Comparison of ENCODE assay signal across 18 cellular contexts in the genomic region with DNA sequence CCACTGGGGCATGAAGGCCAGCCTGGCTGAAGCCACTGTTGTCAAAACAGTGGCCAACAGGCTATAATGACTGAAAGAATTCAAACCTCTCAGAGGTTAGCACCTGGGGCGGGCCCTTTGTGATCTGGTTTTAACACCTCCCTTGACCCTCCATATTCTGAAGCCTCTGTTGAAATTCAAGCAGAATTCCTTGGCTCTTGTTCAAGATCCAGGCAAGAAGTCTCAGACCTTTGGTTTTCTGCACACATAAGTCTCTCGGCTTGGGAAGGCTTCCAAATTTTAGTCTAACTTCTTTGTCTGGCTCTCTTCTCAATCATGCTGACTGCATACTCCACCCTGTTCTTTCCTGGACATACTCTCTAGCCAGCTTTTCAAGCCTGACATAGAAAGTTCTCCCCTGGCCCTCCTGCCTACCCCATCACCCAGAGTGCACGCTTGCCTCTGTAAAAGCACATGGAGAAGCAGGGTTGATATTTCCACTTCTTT.
DNase-seq lines count a peak whose midpoint lies in the region; ATAC-seq and TF ChIP-seq lines count a peak whose summit lies in the region.
"Had no signal": no experiment of that assay in that cellular context is flagged by ENCODE, and none has a peak within 500 bp of the region (broad histone marks: within the 10 kb centered on the region; RNA-seq: fewer than 3 reads in every experiment).

No MANE protein-coding gene starts in this region.

- H3K27me3 ChIP-seq in cardiac muscle cell: no peaks in the 10 kb centered on the region
- H3K27me3 ChIP-seq: colonic mucosa, foreskin keratinocyte had no signal

- H3K4me1 ChIP-seq in cardiac muscle cell (ENCODE audit: low read depth): peaks cover 53% of the 10 kb centered on the region
- H3K4me1 ChIP-seq: colonic mucosa, foreskin keratinocyte had no signal

- no peak for DNase-seq in Right ventricle myocardium superior
- DNase-seq in cardiac septum (ENCODE audit: low spot score): no peak
- peak in 1 of 2 donors; percentile 67 for DNase-seq in cardiac muscle cell (ENCODE audit: low read depth in 1 of 2, low spot score in 1 of 2)
- no peak for DNase-seq in mesothelial cell of epicardium (ENCODE audit: low spot score in 2 of 2, unreplicated experiment in 2 of 2)
- DNase-seq in COR-L47 (lab: John Stamatoyannopoulos, UW): no peak
- DNase-seq in DMS114 treated with DMSO at 0.1 percent for 48 hours (lab: John Stamatoyannopoulos, UW; ENCODE audit: unreplicated experiment): no peak
- DNase-seq in head of caudate nucleus: no peak
- DNase-seq in chondrocyte (ENCODE audit: low spot score): no peak
- DNase-seq: ACHN; activated CD4-positive, alpha-beta T cell treated with anti-CD3 and anti-CD28 coated beads, Interleukin-2, amount 10 ng/mL, durations not matched to agents 24 days and 14 days; activated CD8-positive, alpha-beta memory T cell treated with anti-CD3 and anti-CD28 coated beads, Interleukin-2, amount 50 U/mL, for 4 hours; activated gamma-delta T cell treated with Interleukin-2 at 50 U/mL for 16 hours; anterior cingulate cortex; CD4-positive, alpha-beta T cell; colonic mucosa; foreskin keratinocyte; NCI-H226 had no signal

- intact Hi-C loops in Right ventricle myocardium superior (cut with DNase I): no loop called here
- intact Hi-C loops in cardiac septum (cut with DNase I): no loop called here
- intact Hi-C loops in head of caudate nucleus (cut with DNase I): no loop called here

- no peak overlapping the region for H3K4me3 Mint-ChIP-seq in mesothelial cell of epicardium
- no peak overlapping the region for H3K4me3 Mint-ChIP-seq in chondrocyte (ENCODE audit: unreplicated experiment)
- H3K4me3 Mint-ChIP-seq: activated CD4-positive, alpha-beta T cell treated with anti-CD3 and anti-CD28 coated beads, Interleukin-2, amount 10 ng/mL, durations not matched to agents 24 days and 14 days; CD4-positive, alpha-beta T cell had no signal

- ATAC-seq in Right ventricle myocardium superior (ENCODE audit: poor library complexity): peak; percentile 49
- ATAC-seq: foreskin keratinocyte had no signal

- H3K4me1 Mint-ChIP-seq in mesothelial cell of epicardium: peaks cover 46% of the 10 kb centered on the region
- H3K4me1 Mint-ChIP-seq in chondrocyte (ENCODE audit: low read depth): peaks cover 23% of the 10 kb centered on the region

- peak overlapping the region; percentile 92 for H3K27ac ChIP-seq in cardiac muscle cell
- H3K27ac ChIP-seq: colonic mucosa, foreskin keratinocyte, thoracic aorta had no signal

- H3K9me3 Mint-ChIP-seq in mesothelial cell of epicardium (peaks cover 7% of the 10 kb centered on the region), chondrocyte (ENCODE audit: low read depth) (peaks cover 4% of the 10 kb centered on the region)
- H3K9me3 Mint-ChIP-seq: activated CD4-positive, alpha-beta T cell treated with anti-CD3 and anti-CD28 coated beads, Interleukin-2, amount 10 ng/mL, durations not matched to agents 24 days and 14 days had no signal

- TF ChIP-seq CTCF in cardiac muscle cell (IDR thresholded peaks at IDR 0.05; ENCODE audit: low read depth, low read length) (no peak), mesothelial cell of epicardium (IDR thresholded peaks at IDR 0.05; ENCODE audit: unreplicated experiment) (no peak), chondrocyte (IDR thresholded peaks at IDR 0.05) (no peak)

- H3K36me3 Mint-ChIP-seq in mesothelial cell of epicardium (peaks cover 12% of the 10 kb centered on the region), chondrocyte (ENCODE audit: low read depth) (no peaks in the 10 kb centered on the region)

- H3K27me3 Mint-ChIP-seq in mesothelial cell of epicardium (ENCODE audit: low read depth): no peaks in the 10 kb centered on the region
- H3K27me3 Mint-ChIP-seq in chondrocyte (ENCODE audit: low read depth): no peaks in the 10 kb centered on the region

- H3K36me3 ChIP-seq in cardiac muscle cell: no peaks in the 10 kb centered on the region
- H3K36me3 ChIP-seq: colonic mucosa, thoracic aorta had no signal

- H3K27ac Mint-ChIP-seq in mesothelial cell of epicardium: peak overlapping the region; percentile 39
- no peak overlapping the region for H3K27ac Mint-ChIP-seq in chondrocyte (ENCODE audit: unreplicated experiment)
- H3K27ac Mint-ChIP-seq: activated CD4-positive, alpha-beta T cell treated with anti-CD3 and anti-CD28 coated beads, Interleukin-2, amount 10 ng/mL, durations not matched to agents 24 days and 14 days; CD4-positive, alpha-beta T cell had no signal

- H3K4me3 ChIP-seq in cardiac muscle cell: no peak overlapping the region
- H3K4me3 ChIP-seq: colonic mucosa, thoracic aorta had no signal

- H3K9me3 ChIP-seq in cardiac muscle cell (ENCODE audit: low read depth): no peaks in the 10 kb centered on the region
- H3K9me3 ChIP-seq: colonic mucosa, thoracic aorta had no signal
